ENCODE assay signal across 28 cellular contexts in the genomic region with DNA sequence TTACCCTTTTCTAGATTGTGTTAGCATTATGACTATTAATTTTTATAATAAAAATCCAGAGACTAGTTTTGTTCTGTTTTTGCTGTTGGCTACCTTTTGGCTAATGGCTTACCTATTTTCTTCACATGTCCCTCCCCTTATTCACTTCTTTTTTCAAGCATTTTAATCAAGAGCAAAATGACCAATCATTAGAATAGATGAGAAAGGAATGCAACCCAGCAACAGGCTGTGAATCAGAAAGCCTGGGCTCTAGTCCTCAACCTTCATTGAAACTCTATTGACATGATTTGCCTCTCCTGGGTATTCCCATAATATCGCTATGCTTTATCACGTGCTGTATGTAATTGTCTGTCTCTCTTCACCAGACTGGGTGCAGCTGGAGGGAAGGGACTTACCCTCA.
DNase-seq lines count a peak whose midpoint lies in the region; ATAC-seq, FAIRE-seq and TF ChIP-seq lines count a peak whose summit lies in the region.
"Had no signal": no experiment of that assay in that cellular context is flagged by ENCODE, and none has a peak within 500 bp of the region (broad histone marks: within the 10 kb centered on the region; RNA-seq: fewer than 3 reads in every experiment).

No MANE protein-coding gene starts in this region.

- H3K9me3 ChIP-seq in HCT116 (ENCODE audit: control insufficient read depth in 1 of 2, insufficient read depth in 1 of 2, low read depth in 1 of 2, low read length in 2 of 2): no peaks in the 10 kb centered on the region
- H3K9me3 ChIP-seq in astrocyte (ENCODE audit: insufficient read depth, low read depth, low read length): no peaks in the 10 kb centered on the region
- H3K9me3 ChIP-seq in keratinocyte (ENCODE audit: control insufficient read depth, low read depth, low read length): no peaks in the 10 kb centered on the region
- no peaks in the 10 kb centered on the region for H3K9me3 ChIP-seq in pancreas
- H3K9me3 ChIP-seq: A549, Caco-2, SJCRH30 had no signal

- TF ChIP-seq POLR2A in HCT116 (IDR thresholded peaks at IDR 0.05; ENCODE audit: borderline replicate concordance, extremely low read depth, insufficient read depth, insufficient read length): no peak

- H3K9me1 ChIP-seq in keratinocyte (ENCODE audit: control insufficient read depth, extremely low read depth, insufficient read depth, low read length): no peaks in the 10 kb centered on the region

- dilution Hi-C loops in keratinocyte (cut with MboI; ENCODE audit: extremely low pct_ligation_motif_present, low sequenced_read_pairs): no loop called here

- H3K27ac ChIP-seq in HCT116 (ENCODE audit: low read depth, low read length): peak overlapping the region; percentile 86; the same call in 1 of the 2 replicates
- H3K27ac ChIP-seq in astrocyte (ENCODE audit: low read depth, low read length): no peak overlapping the region
- no peak overlapping the region for H3K27ac ChIP-seq in keratinocyte (ENCODE audit: control insufficient read depth, insufficient read depth, low read length)
- no peak overlapping the region for H3K27ac ChIP-seq in pancreas
- H3K27ac ChIP-seq in coronary artery: no peak overlapping the region
- H3K27ac ChIP-seq: SJCRH30 had no signal

- H3K36me3 ChIP-seq in HCT116 (ENCODE audit: control insufficient read depth in 1 of 2, insufficient read depth in 2 of 2, low read length in 2 of 2) (no peaks in the 10 kb centered on the region), astrocyte (ENCODE audit: insufficient read depth, low read length) (no peaks in the 10 kb centered on the region), keratinocyte (ENCODE audit: control insufficient read depth in 2 of 2, extremely low read depth in 1 of 2, insufficient read depth in 2 of 2, low read length in 2 of 2) (no peaks in the 10 kb centered on the region), pancreas (no peaks in the 10 kb centered on the region)
- H3K36me3 ChIP-seq: SJCRH30 had no signal

- POLR2A ChIA-PET in HCT116 (lab: Charles Lee): no interaction called here

- H3K9ac ChIP-seq in HCT116 (ENCODE audit: low read length): no peak overlapping the region
- no peak overlapping the region for H3K9ac ChIP-seq in astrocyte (ENCODE audit: low read length)
- no peak overlapping the region for H3K9ac ChIP-seq in keratinocyte (ENCODE audit: control insufficient read depth, extremely low read depth, insufficient read depth, low read length)
- H3K9ac ChIP-seq: GM23248 had no signal

- H4K20me1 ChIP-seq in HCT116 (ENCODE audit: insufficient read depth): no peaks in the 10 kb centered on the region
- no peaks in the 10 kb centered on the region for H4K20me1 ChIP-seq in astrocyte (ENCODE audit: insufficient read depth, low read length)
- no peaks in the 10 kb centered on the region for H4K20me1 ChIP-seq in keratinocyte (ENCODE audit: control insufficient read depth, extremely low read depth, insufficient read depth, low read length)

- H3K27me3 Mint-ChIP-seq in astrocyte (ENCODE audit: low read depth, unreplicated experiment): no peaks in the 10 kb centered on the region

- peak overlapping the region; percentile 30 for H3K27ac Mint-ChIP-seq in astrocyte (ENCODE audit: unreplicated experiment)
- H3K27ac Mint-ChIP-seq: CD8-positive, alpha-beta T cell; IgD-negative memory B cell had no signal

- no peak for TF ChIP-seq CTCF in HCT116 (IDR thresholded peaks at IDR 0.05 in 2 of 3, conservative IDR thresholded peaks at IDR 0.05 in 1 of 3; ENCODE audit: borderline replicate concordance in 1 of 3, insufficient read depth in 1 of 3, low read depth in 2 of 3, low read length in 2 of 3)
- TF ChIP-seq CTCF in astrocyte (IDR thresholded peaks at IDR 0.05; ENCODE audit: insufficient read depth, low read depth, low read length): no peak
- TF ChIP-seq CTCF in keratinocyte (optimal IDR thresholded peaks at IDR 0.05 in 1 of 3, IDR thresholded peaks at IDR 0.05 in 1 of 3, conservative IDR thresholded peaks at IDR 0.05 in 1 of 3; ENCODE audit: extremely low read depth in 1 of 3, insufficient read depth in 2 of 3, low read length in 3 of 3): no peak
- no peak for TF ChIP-seq CTCF in pancreas (IDR thresholded peaks at IDR 0.05)
- TF ChIP-seq CTCF in GM13976 (IDR thresholded peaks at IDR 0.05; ENCODE audit: borderline replicate concordance, control extremely low read depth, extremely low read depth, insufficient read depth, missing control alignments): no peak
- TF ChIP-seq CTCF in coronary artery (IDR thresholded peaks at IDR 0.05): no peak

- H2AFZ ChIP-seq in HCT116 (ENCODE audit: low read depth, low read length, poor library complexity, severe bottlenecking): no peak overlapping the region
- H2AFZ ChIP-seq in astrocyte (ENCODE audit: low read depth, low read length): no peak overlapping the region
- no peak overlapping the region for H2AFZ ChIP-seq in keratinocyte (ENCODE audit: control insufficient read depth, low read length)
- H2AFZ ChIP-seq: GM23248 had no signal

- no peak for TF ChIP-seq RAD21 in HCT116 (IDR thresholded peaks at IDR 0.05; ENCODE audit: low read depth)

- no peak for ATAC-seq in HCT116
- no peak for ATAC-seq in pancreas
- ATAC-seq: A549; CD8-positive, alpha-beta T cell; PC-3; Right ventricle myocardium inferior; SK-N-SH treated with all-trans-retinoic acid at 6 μM for 48 hours had no signal

- no peak for FAIRE-seq in astrocyte (lab: Jason Lieb, UNC)
- peak; percentile 62 for FAIRE-seq in keratinocyte (lab: Jason Lieb, UNC)
- FAIRE-seq in pancreas (lab: Jason Lieb, UNC): peak; percentile 66
- FAIRE-seq: A549, G401.6 had no signal

- H3K27me3 ChIP-seq in HCT116 (ENCODE audit: insufficient read depth, low read length) (no peaks in the 10 kb centered on the region), astrocyte (ENCODE audit: insufficient read depth, low read length) (no peaks in the 10 kb centered on the region), keratinocyte (ENCODE audit: control insufficient read depth, extremely low read depth, insufficient read depth, low read length) (no peaks in the 10 kb centered on the region), pancreas (no peaks in the 10 kb centered on the region)
- H3K27me3 ChIP-seq: SJCRH30 had no signal

- no peak overlapping the region for H3K4me2 ChIP-seq in HCT116 (ENCODE audit: low read length)
- no peak overlapping the region for H3K4me2 ChIP-seq in astrocyte (ENCODE audit: low read length)
- H3K4me2 ChIP-seq in keratinocyte (ENCODE audit: control insufficient read depth, extremely low read depth, insufficient read depth, low read depth, low read length): no peak overlapping the region

- WGBS in pancreas, 2 donors: 52 to 58% methylated on average over 2 of the region's 2 CpGs

- RAD21 ChIA-PET in HCT116 (lab: Charles Lee; ENCODE audit: low non-redundant PET in 1 of 2, low total read pairs in 2 of 2, uncharacterized antibody in 2 of 2, unreplicated experiment in 2 of 2): no interaction called here

- H3K4me3 ChIP-seq in HCT116 (replicated peaks in 1 of 2; ENCODE audit: low read depth in 1 of 2, low read length in 2 of 2) (no peak overlapping the region), astrocyte (ENCODE audit: insufficient read depth, low read depth, low read length) (no peak overlapping the region), keratinocyte (ENCODE audit: control insufficient read depth in 2 of 3, extremely low read depth in 1 of 3, insufficient read depth in 2 of 3, low read depth in 1 of 3, low read length in 3 of 3) (no peak overlapping the region), pancreas (no peak overlapping the region), coronary artery (no peak overlapping the region)
- H3K4me3 ChIP-seq: A549, GM23248, SJCRH30 had no signal

- in situ Hi-C loops in GM13976 (cut with MboI; ENCODE audit: low sequenced_read_pairs, unreplicated experiment): no loop called here

- no peak for DNase-seq in HCT116 (ENCODE audit: low read depth, low spot score)
- no peak for DNase-seq in astrocyte (ENCODE audit: low read depth)
- DNase-seq in keratinocyte (ENCODE audit: low read depth, low spot score): no peak
- DNase-seq in pancreas: no peak
- DNase-seq in GM13976 (ENCODE audit: low spot score): no peak
- DNase-seq in coronary artery (ENCODE audit: low spot score): no peak
- no peak for DNase-seq in activated naive CD4-positive, alpha-beta T cell treated with Interleukin-2 at 50 U/mL for 16 hours
- no peak for DNase-seq in stimulated activated CD4-positive, alpha-beta T cell treated with anti-CD3 and anti-CD28 coated beads, Interleukin-1b, Interleukin-23, amount 100 ng/mL, for 48 hours
- DNase-seq: C1 segment of cervical spinal cord; Caco-2; CD8-positive, alpha-beta T cell; GM23248; H9; HFFc6; NCI-H1092; NCI-H1417 treated with DMSO at 0.1 percent for 48 hours; NCI-H1694 treated with DMSO at 0.1 percent for 48 hours; NCI-H446; NCI-H524 treated with DMSO at 0.1 percent for 48 hours; NCI-H774; NK-92 treated with Interleukin-12 subunit alpha and Interleukin-12 subunit beta, amount 100 ng/mL, for 24 hours; PC-3; SJCRH30 had no signal

- H3K36me3 Mint-ChIP-seq in astrocyte (ENCODE audit: low read depth, unreplicated experiment): no peaks in the 10 kb centered on the region
- H3K36me3 Mint-ChIP-seq: CD8-positive, alpha-beta T cell; IgD-negative memory B cell had no signal

- intact Hi-C loops in HCT116 (cut with micrococcal nuclease): loop anchor here (5.0 to 10.0 kb wide), 3 partner anchors 212 to 375 kb away; no protein-coding TSS in a partner anchor
- intact Hi-C loops in pancreas (cut with DNase I): no loop called here

- H3K4me1 Mint-ChIP-seq in astrocyte (ENCODE audit: low read depth, unreplicated experiment): peaks cover 65% of the 10 kb centered on the region

- H3K9me3 Mint-ChIP-seq in astrocyte (ENCODE audit: unreplicated experiment): no peaks in the 10 kb centered on the region
- H3K9me3 Mint-ChIP-seq: CD8-positive, alpha-beta T cell; H9; HFFc6 had no signal

- CTCF ChIA-PET in HCT116 (lab: Charles Lee): no interaction called here

- H3K4me1 ChIP-seq in HCT116 (ENCODE audit: control insufficient read depth in 1 of 2, insufficient read depth in 2 of 2, low read length in 2 of 2): peaks cover 55 to 74% of the 10 kb centered on the region in 2 experiments
- H3K4me1 ChIP-seq in astrocyte (ENCODE audit: insufficient read depth, low read length): peaks cover 47% of the 10 kb centered on the region
- peaks cover 45% of the 10 kb centered on the region for H3K4me1 ChIP-seq in keratinocyte (ENCODE audit: control insufficient read depth, extremely low read depth, insufficient read depth, low read length)
- peaks cover 0 to 8% (median 7%) of the 10 kb centered on the region in 3 donors for H3K4me1 ChIP-seq in pancreas

- H3K79me2 ChIP-seq in HCT116 (ENCODE audit: insufficient read depth, low read length) (no peaks in the 10 kb centered on the region), astrocyte (ENCODE audit: insufficient read depth, low read length) (no peaks in the 10 kb centered on the region), keratinocyte (ENCODE audit: control insufficient read depth, insufficient read depth, low read length) (no peaks in the 10 kb centered on the region)

- no TSS peak for BruUV-seq in HCT116 (replicated peaks; lab: Mats Ljungman, UMichigan)

- no peak overlapping the region for H3K4me3 Mint-ChIP-seq in astrocyte (ENCODE audit: unreplicated experiment)
- H3K4me3 Mint-ChIP-seq: CD8-positive, alpha-beta T cell; H9; HFFc6; IgD-negative memory B cell had no signal

- H3K9me2 ChIP-seq in HCT116 (ENCODE audit: insufficient read depth): no peaks in the 10 kb centered on the region

TF ChIP-seq in HCT116, 20 proteins besides CTCF, POLR2A, EP300 and RAD21:
- no peak for TF ChIP-seq YY1 (IDR thresholded peaks at IDR 0.05; ENCODE audit: extremely low read depth, insufficient replicate concordance, low read depth, low read length)
